In genomic region chr11:42058794-42059193, GRCh38 we compare ENCODE assay signal across 39 cellular contexts.
"Had no signal": no experiment of that assay in that cellular context is flagged by ENCODE, and none has a peak within 500 bp of the region (broad histone marks: within the 10 kb centered on the region; RNA-seq: fewer than 3 reads in every experiment).

No MANE protein-coding gene starts in this region.

- H3K36me3 Mint-ChIP-seq: activated naive CD4-positive, alpha-beta T cell treated with anti-CD3 and anti-CD28 coated beads, Interleukin-2, amount 10 ng/mL, durations not matched to agents 7 days and 5 days; activated naive CD4-positive, alpha-beta T cell treated with anti-CD3 and anti-CD28 coated beads, Interleukin-2, amount 50 U/mL, for 24 hours; activated naive CD4-positive, alpha-beta T cell treated with anti-CD3 and anti-CD28 coated beads, Interleukin-2, amount 50 U/mL, for 72 hours; activated naive CD8-positive, alpha-beta T cell; activated naive CD8-positive, alpha-beta T cell treated with anti-CD3 and anti-CD28 coated beads for 36 hours; activated naive CD8-positive, alpha-beta T cell treated with anti-CD3 and anti-CD28 coated beads, Interleukin-2, amount 10 ng/mL, durations not matched to agents 7 days and 5 days; brain had no signal

- H3K4me3 ChIP-seq: adrenal gland, ascending aorta, body of pancreas, breast epithelium, cardiac muscle cell had no signal

- H3K4me3 Mint-ChIP-seq: activated naive CD4-positive, alpha-beta T cell treated with anti-CD3 and anti-CD28 coated beads for 36 hours; activated naive CD4-positive, alpha-beta T cell treated with anti-CD3 and anti-CD28 coated beads, Interleukin-2, amount 10 ng/mL, durations not matched to agents 7 days and 5 days; activated naive CD4-positive, alpha-beta T cell treated with anti-CD3 and anti-CD28 coated beads, Interleukin-2, amount 50 U/mL, for 24 hours; activated naive CD8-positive, alpha-beta T cell; activated naive CD8-positive, alpha-beta T cell treated with anti-CD3 and anti-CD28 coated beads for 36 hours; activated naive CD8-positive, alpha-beta T cell treated with anti-CD3 and anti-CD28 coated beads, Interleukin-2, amount 10 ng/mL, durations not matched to agents 7 days and 5 days; activated naive CD8-positive, alpha-beta T cell treated with anti-CD3 and anti-CD28 coated beads, Interleukin-2, amount 50 U/mL, for 24 hours; activated T-cell treated with anti-CD3 and anti-CD28 coated beads, Interleukin-2, amount 50 U/mL, for 4 hours; activated T-cell treated with anti-CD3 and anti-CD28 coated beads, Interleukin-2, amount 50 U/mL, for 72 hours; activated T-helper 1 cell treated with anti-CD3 and anti-CD28 coated beads, Interleukin-12 subunit alpha, Interleukin-12 subunit beta, Interleukin-2, Interleukin-4 antibody, amounts not matched to agents 30 ng/mL and 10 ng/mL and 1 ng/mL, durations not matched to agents 14 hours and 24 hours and 36 hours; activated T-helper 17 cell treated with anti-CD3 and anti-CD28 coated beads, Interleukin-2, amount 50 U/mL, for 72 hours; brain; central memory CD8-positive, alpha-beta T cell had no signal

- H3K4me1 Mint-ChIP-seq: activated naive CD4-positive, alpha-beta T cell treated with anti-CD3 and anti-CD28 coated beads, Interleukin-2, amount 10 ng/mL, durations not matched to agents 7 days and 5 days; activated naive CD4-positive, alpha-beta T cell treated with anti-CD3 and anti-CD28 coated beads, Interleukin-2, amount 50 U/mL, for 24 hours; activated naive CD8-positive, alpha-beta T cell treated with anti-CD3 and anti-CD28 coated beads for 36 hours; activated naive CD8-positive, alpha-beta T cell treated with anti-CD3 and anti-CD28 coated beads, Interleukin-2, amount 10 ng/mL, durations not matched to agents 7 days and 5 days; activated naive CD8-positive, alpha-beta T cell treated with anti-CD3 and anti-CD28 coated beads, Interleukin-2, amount 50 U/mL, for 24 hours; activated T-helper 17 cell treated with anti-CD3 and anti-CD28 coated beads, Interleukin-2, amount 50 U/mL, for 72 hours; central memory CD8-positive, alpha-beta T cell had no signal

- H3K9me3 ChIP-seq: adrenal gland, ascending aorta, body of pancreas, breast epithelium had no signal

- FAIRE-seq: astrocyte, bronchial epithelial cell, colon had no signal

- H3K4me1 ChIP-seq: adrenal gland, ascending aorta, body of pancreas, breast epithelium had no signal

- DNase-seq: activated effector memory CD4-positive, alpha-beta T cell treated with anti-CD3 and anti-CD28 coated beads, Interleukin-2, amount 50 U/mL, for 16 hours; activated effector memory CD4-positive, alpha-beta T cell treated with Interleukin-2 at 50 U/mL for 16 hours; activated gamma-delta T cell; activated gamma-delta T cell treated with Interleukin-2 at 50 U/mL for 16 hours; activated naive CD4-positive, alpha-beta T cell; activated naive CD4-positive, alpha-beta T cell treated with anti-CD3 and anti-CD28 coated beads for 36 hours; activated naive CD4-positive, alpha-beta T cell treated with anti-CD3 and anti-CD28 coated beads, Interleukin-2, amount 10 ng/mL, durations not matched to agents 7 days and 5 days; activated naive CD4-positive, alpha-beta T cell treated with anti-CD3 and anti-CD28 coated beads, Interleukin-2, amount 50 U/mL, for 16 hours; activated naive CD4-positive, alpha-beta T cell treated with Interleukin-2 at 50 U/mL for 16 hours; activated naive CD8-positive, alpha-beta T cell treated with anti-CD3 and anti-CD28 coated beads for 36 hours; activated naive CD8-positive, alpha-beta T cell treated with anti-CD3 and anti-CD28 coated beads, Interleukin-2, amount 10 ng/mL, durations not matched to agents 7 days and 5 days; activated naive CD8-positive, alpha-beta T cell treated with anti-CD3 and anti-CD28 coated beads, Interleukin-2, amount 50 U/mL, for 24 hours; activated T-cell treated with anti-CD3 and anti-CD28 coated beads, Interleukin-2, amount 50 U/mL, for 4 hours; activated T-cell treated with anti-CD3 and anti-CD28 coated beads, Interleukin-2, amount 50 U/mL, for 48 hours; activated T-cell treated with anti-CD3 and anti-CD28 coated beads, Interleukin-2, amount 50 U/mL, for 72 hours; adrenal gland; amniotic stem cell; amygdala; anterior cingulate cortex; aorta; body of pancreas; brain microvascular endothelial cell; caudate nucleus; central memory CD4-positive, alpha-beta T cell; cerebellar nuclear complex had no signal

- H3K27me3 ChIP-seq: adrenal gland, ascending aorta, body of pancreas, brain microvascular endothelial cell, breast epithelium, cardiac muscle cell had no signal

- H3K27me3 Mint-ChIP-seq: activated naive CD4-positive, alpha-beta T cell treated with anti-CD3 and anti-CD28 coated beads, Interleukin-2, amount 10 ng/mL, durations not matched to agents 7 days and 5 days; activated naive CD4-positive, alpha-beta T cell treated with anti-CD3 and anti-CD28 coated beads, Interleukin-2, amount 50 U/mL, for 24 hours; activated naive CD8-positive, alpha-beta T cell; activated naive CD8-positive, alpha-beta T cell treated with anti-CD3 and anti-CD28 coated beads for 36 hours; activated naive CD8-positive, alpha-beta T cell treated with anti-CD3 and anti-CD28 coated beads, Interleukin-2, amount 10 ng/mL, durations not matched to agents 7 days and 5 days; activated naive CD8-positive, alpha-beta T cell treated with anti-CD3 and anti-CD28 coated beads, Interleukin-2, amount 50 U/mL, for 24 hours; activated T-helper 17 cell treated with anti-CD3 and anti-CD28 coated beads, Interleukin-2, amount 50 U/mL, for 72 hours; brain; central memory CD8-positive, alpha-beta T cell had no signal

- H3K27ac ChIP-seq: adrenal gland, ascending aorta, body of pancreas, brain microvascular endothelial cell, breast epithelium, cardiac muscle cell had no signal

- H3K9me3 Mint-ChIP-seq: activated naive CD8-positive, alpha-beta T cell treated with anti-CD3 and anti-CD28 coated beads, Interleukin-2, amount 50 U/mL, for 24 hours had no signal

- H3K27ac Mint-ChIP-seq: activated naive CD4-positive, alpha-beta T cell treated with anti-CD3 and anti-CD28 coated beads for 36 hours; activated naive CD4-positive, alpha-beta T cell treated with anti-CD3 and anti-CD28 coated beads, Interleukin-2, amount 10 ng/mL, durations not matched to agents 7 days and 5 days; activated naive CD4-positive, alpha-beta T cell treated with anti-CD3 and anti-CD28 coated beads, Interleukin-2, amount 50 U/mL, for 24 hours; activated naive CD4-positive, alpha-beta T cell treated with anti-CD3 and anti-CD28 coated beads, Interleukin-2, amount 50 U/mL, for 72 hours; activated naive CD8-positive, alpha-beta T cell; activated naive CD8-positive, alpha-beta T cell treated with anti-CD3 and anti-CD28 coated beads for 36 hours; activated naive CD8-positive, alpha-beta T cell treated with anti-CD3 and anti-CD28 coated beads, Interleukin-2, amount 10 ng/mL, durations not matched to agents 7 days and 5 days; activated naive CD8-positive, alpha-beta T cell treated with anti-CD3 and anti-CD28 coated beads, Interleukin-2, amount 50 U/mL, for 24 hours; activated T-cell treated with anti-CD3 and anti-CD28 coated beads, Interleukin-2, amount 50 U/mL, for 72 hours; activated T-helper 1 cell treated with anti-CD3 and anti-CD28 coated beads, Interleukin-12 subunit alpha, Interleukin-12 subunit beta, Interleukin-2, Interleukin-4 antibody, amounts not matched to agents 30 ng/mL and 10 ng/mL and 1 ng/mL, durations not matched to agents 14 hours and 24 hours and 36 hours; activated T-helper 17 cell treated with anti-CD3 and anti-CD28 coated beads, Interleukin-2, amount 50 U/mL, for 72 hours; activated T-helper 2 cell treated with anti-CD3 and anti-CD28 coated beads, Interferon-gamma antibody, Interleukin-2, Interleukin-4, amounts not matched to agents 10 μg/mL and 5 μg/mL and 100 μg/mL, durations not matched to agents 14 hours and 24 hours and 36 hours; brain had no signal

- ATAC-seq: activated naive CD4-positive, alpha-beta T cell treated with anti-CD3 and anti-CD28 coated beads, Interleukin-2, amount 50 U/mL, for 72 hours; activated naive CD8-positive, alpha-beta T cell treated with anti-CD3 and anti-CD28 coated beads, Interleukin-2, amount 50 U/mL, for 24 hours; activated T-cell treated with anti-CD3 and anti-CD28 coated beads, Interleukin-2, amount 50 U/mL, for 4 hours; activated T-cell treated with anti-CD3 and anti-CD28 coated beads, Interleukin-2, amount 50 U/mL, for 72 hours; activated T-helper 17 cell treated with anti-CD3 and anti-CD28 coated beads, Interleukin-2, amount 50 U/mL, for 72 hours; body of pancreas had no signal

- H3K36me3 ChIP-seq: adrenal gland, ascending aorta, brain microvascular endothelial cell, breast epithelium, cardiac muscle cell had no signal
